14 cellular contexts compared by ENCODE assay signal in genomic region chr6:99622044-99622443, GRCh38. TPM values are rescaled to one million over a fixed set of nuclear protein-coding genes. Genes with fewer than 3 reads are reported as not detected.
"Had no signal": no experiment of that assay in that cellular context is flagged by ENCODE, and none has a peak within 500 bp of the region (broad histone marks: within the 10 kb centered on the region; RNA-seq: fewer than 3 reads in every experiment).

No MANE protein-coding gene starts in this region.

RNA-seq across cellular contexts. Expression of gene PRDM13, which starts 15.4 kb away (rescaled TPM):
- total RNA-seq: stomach, subcutaneous adipose tissue, suprapubic skin, temporal lobe, thoracic aorta, thyroid gland, tibial nerve, transverse colon, upper lobe of left lung, upper lobe of right lung, ureter, urinary bladder, uterus, vagina had no signal
- polyA plus RNA-seq: stomach, urinary bladder had no signal
